25 cellular contexts compared by ENCODE assay signal in the genomic region with DNA sequence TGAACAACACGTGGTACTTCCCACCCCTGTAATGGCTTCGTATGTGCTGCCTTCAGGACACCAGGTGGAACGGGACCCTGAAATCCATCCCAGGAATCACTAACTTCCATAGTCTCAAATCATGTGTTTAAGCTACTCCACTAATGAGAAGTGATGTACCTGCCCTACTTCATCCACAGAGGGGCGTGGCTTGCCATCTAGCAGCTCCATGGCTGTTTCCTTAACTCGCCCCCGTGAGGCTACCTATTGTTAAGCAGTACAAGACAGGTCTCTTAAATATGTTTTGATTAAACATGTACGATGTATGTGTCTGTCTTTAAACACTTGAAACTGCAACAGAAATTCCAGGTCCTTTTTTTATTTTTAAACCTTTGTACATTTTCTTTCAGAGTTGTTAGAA. TPM values are rescaled to one million over a fixed set of nuclear protein-coding genes. Genes with fewer than 3 reads are reported as not detected.
DNase-seq lines count a peak whose midpoint lies in the region; ATAC-seq and TF ChIP-seq lines count a peak whose summit lies in the region.
"Had no signal": no experiment of that assay in that cellular context is flagged by ENCODE, and none has a peak within 500 bp of the region (broad histone marks: within the 10 kb centered on the region; RNA-seq: fewer than 3 reads in every experiment).

No MANE protein-coding gene starts in this region.

- H3K27me3 Mint-ChIP-seq in WTC11 (ENCODE audit: low read depth) (no peaks in the 10 kb centered on the region), mesothelial cell of epicardium (ENCODE audit: low read depth) (no peaks in the 10 kb centered on the region)
- H3K27me3 Mint-ChIP-seq: memory B cell; naive B cell; stimulated activated naive CD8-positive, alpha-beta T cell treated with anti-CD3 and anti-CD28 coated beads, Interleukin-15, amount 100 ng/mL, for 72 hours had no signal

- POLR2A ChIA-PET in WTC11 (lab: Charles Lee): interaction anchor here (1.3 kb wide), 1 partner anchor 38 kb away, joined by 3 read pairs; the partner anchor contains the start of gene TRIM8

- H3K9me3 Mint-ChIP-seq in WTC11 (no peaks in the 10 kb centered on the region), mesothelial cell of epicardium (no peaks in the 10 kb centered on the region)
- H3K9me3 Mint-ChIP-seq: memory B cell; naive B cell; stimulated activated naive CD8-positive, alpha-beta T cell treated with anti-CD3 and anti-CD28 coated beads, Interleukin-15, amount 100 ng/mL, for 72 hours had no signal

- H3K4me3 Mint-ChIP-seq in WTC11 (no peak overlapping the region), mesothelial cell of epicardium (no peak overlapping the region)
- H3K4me3 Mint-ChIP-seq: memory B cell, naive B cell had no signal

- DNase-seq in activated effector memory CD4-positive, alpha-beta T cell treated with anti-CD3 and anti-CD28 coated beads, Interleukin-2, amount 50 U/mL, for 16 hours: peak; percentile 56
- DNase-seq in activated effector memory CD4-positive, alpha-beta T cell treated with Interleukin-2 at 50 U/mL for 16 hours: no peak
- DNase-seq in WTC11 (ENCODE audit: low spot score) (no peak), mesothelial cell of epicardium (ENCODE audit: low spot score in 2 of 2, unreplicated experiment in 2 of 2) (no peak), ecto neural progenitor cell (ENCODE audit: low spot score) (no peak), DMS79 (lab: John Stamatoyannopoulos, UW) (no peak)
- no peak for DNase-seq in activated CD4-positive, CD25-positive, alpha-beta regulatory T cell treated with anti-CD3 and anti-CD28 coated beads, Interleukin-2, amount 50 U/mL, for 72 hours
- DNase-seq: ACHN; activated CD8-positive, alpha-beta memory T cell treated with anti-CD3 and anti-CD28 coated beads for 24 hours; activated naive CD4-positive, alpha-beta T cell treated with Interleukin-2 at 50 U/mL for 16 hours; amniotic stem cell; BE2C; effector CD8-positive, alpha-beta T cell; foreskin fibroblast; GDM1; GOT3; heart right ventricle; kidney glomerular epithelial cell; naive B cell; NCI-H1694 treated with DMSO at 0.1 percent for 48 hours; NCI-H69; SIG-M5; stimulated activated naive CD8-positive, alpha-beta T cell treated with anti-CD3 and anti-CD28 coated beads, Interleukin-15, amount 100 ng/mL, for 72 hours had no signal

- CTCF ChIA-PET in WTC11 (lab: Charles Lee): interaction anchor here (0.6 to 1.5 kb wide), 3 partner anchors 35 to 242 kb away, joined by 3 to 4 read pairs (median 3); no protein-coding TSS in a partner anchor

- H3K4me1 Mint-ChIP-seq in WTC11 (peaks cover 25% of the 10 kb centered on the region), mesothelial cell of epicardium (peaks cover 34% of the 10 kb centered on the region)

- H3K36me3 Mint-ChIP-seq in WTC11 (peaks cover 31% of the 10 kb centered on the region), mesothelial cell of epicardium (peaks cover 19% of the 10 kb centered on the region)
- H3K36me3 Mint-ChIP-seq: naive B cell had no signal

- no peak overlapping the region for H3K27ac Mint-ChIP-seq in WTC11
- H3K27ac Mint-ChIP-seq in mesothelial cell of epicardium: peak overlapping the region; percentile 7
- H3K27ac Mint-ChIP-seq: memory B cell; stimulated activated naive CD8-positive, alpha-beta T cell treated with anti-CD3 and anti-CD28 coated beads, Interleukin-15, amount 100 ng/mL, for 72 hours had no signal

- TF ChIP-seq CTCF in WTC11 (IDR thresholded peaks at IDR 0.05) (no peak), mesothelial cell of epicardium (IDR thresholded peaks at IDR 0.05; ENCODE audit: unreplicated experiment) (no peak)

- ATAC-seq in WTC11: no peak
- ATAC-seq: heart right ventricle; HepG2; stimulated activated naive CD8-positive, alpha-beta T cell treated with anti-CD3 and anti-CD28 coated beads, Interleukin-15, amount 100 ng/mL, for 72 hours had no signal

TF ChIP-seq in WTC11, 78 proteins besides CTCF, POLR2A, EP300 and RAD21:
- TF ChIP-seq MLX (CRISPR knock-in tag; IDR thresholded peaks at IDR 0.05): no peak
- TF ChIP-seq, protein P1, sequence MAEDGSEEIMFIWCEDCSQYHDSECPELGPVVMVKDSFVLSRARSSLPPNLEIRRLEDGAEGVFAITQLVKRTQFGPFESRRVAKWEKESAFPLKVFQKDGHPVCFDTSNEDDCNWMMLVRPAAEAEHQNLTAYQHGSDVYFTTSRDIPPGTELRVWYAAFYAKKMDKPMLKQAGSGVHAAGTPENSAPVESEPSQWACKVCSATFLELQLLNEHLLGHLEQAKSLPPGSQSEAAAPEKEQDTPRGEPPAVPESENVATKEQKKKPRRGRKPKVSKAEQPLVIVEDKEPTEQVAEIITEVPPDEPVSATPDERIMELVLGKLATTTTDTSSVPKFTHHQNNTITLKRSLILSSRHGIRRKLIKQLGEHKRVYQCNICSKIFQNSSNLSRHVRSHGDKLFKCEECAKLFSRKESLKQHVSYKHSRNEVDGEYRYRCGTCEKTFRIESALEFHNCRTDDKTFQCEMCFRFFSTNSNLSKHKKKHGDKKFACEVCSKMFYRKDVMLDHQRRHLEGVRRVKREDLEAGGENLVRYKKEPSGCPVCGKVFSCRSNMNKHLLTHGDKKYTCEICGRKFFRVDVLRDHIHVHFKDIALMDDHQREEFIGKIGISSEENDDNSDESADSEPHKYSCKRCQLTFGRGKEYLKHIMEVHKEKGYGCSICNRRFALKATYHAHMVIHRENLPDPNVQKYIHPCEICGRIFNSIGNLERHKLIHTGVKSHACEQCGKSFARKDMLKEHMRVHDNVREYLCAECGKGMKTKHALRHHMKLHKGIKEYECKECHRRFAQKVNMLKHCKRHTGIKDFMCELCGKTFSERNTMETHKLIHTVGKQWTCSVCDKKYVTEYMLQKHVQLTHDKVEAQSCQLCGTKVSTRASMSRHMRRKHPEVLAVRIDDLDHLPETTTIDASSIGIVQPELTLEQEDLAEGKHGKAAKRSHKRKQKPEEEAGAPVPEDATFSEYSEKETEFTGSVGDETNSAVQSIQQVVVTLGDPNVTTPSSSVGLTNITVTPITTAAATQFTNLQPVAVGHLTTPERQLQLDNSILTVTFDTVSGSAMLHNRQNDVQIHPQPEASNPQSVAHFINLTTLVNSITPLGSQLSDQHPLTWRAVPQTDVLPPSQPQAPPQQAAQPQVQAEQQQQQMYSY (CRISPR knock-in tag; IDR thresholded peaks at IDR 0.05): peak; percentile 37

RNA-seq across cellular contexts. Expression of gene ARL3, which starts 31.8 kb away (rescaled TPM):
- 13.3 to 16.1 TPM (median 15.6 TPM) in 3 replicates for total RNA-seq in WTC11 (2021)
- 13.0 to 13.9 TPM (median 13.7 TPM) in 3 replicates for total RNA-seq in mesothelial cell of epicardium

RNA-seq across cellular contexts. Expression of gene SFXN2, which starts 32.0 kb away (rescaled TPM):
- total RNA-seq in WTC11 (2021) (15.7 to 21.2 TPM (median 15.9 TPM) in 3 replicates), mesothelial cell of epicardium (33.3 to 36.8 TPM (median 34.9 TPM) in 3 replicates)

RNA-seq across cellular contexts. Expression of gene TRIM8, which starts 38.2 kb away (rescaled TPM):
- total RNA-seq in WTC11 (2021) (36.3 to 40.3 TPM (median 36.8 TPM) in 3 replicates), mesothelial cell of epicardium (74.3 to 85.3 TPM (median 79.2 TPM) in 3 replicates)
